ENCODE assay signal across 2 cellular contexts in genomic region chr3:49776101-49776500, GRCh38. TPM values are rescaled to one million over a fixed set of nuclear protein-coding genes. Genes with fewer than 3 reads are reported as not detected.
"Had no signal": no experiment of that assay in that cellular context is flagged by ENCODE, and none has a peak within 500 bp of the region (broad histone marks: within the 10 kb centered on the region; RNA-seq: fewer than 3 reads in every experiment).

No MANE protein-coding gene starts in this region.

RNA-seq across cellular contexts. Expression of gene CDHR4, which starts 23.6 kb away (rescaled TPM):
- total RNA-seq: LHCN-M2, M059J had no signal
